ENCODE assay signal across 2 cellular contexts in genomic region chr19:1245884-1246816, GRCh38.
TF ChIP-seq lines count a peak whose summit lies in the region.

No MANE protein-coding gene starts in this region.

TF ChIP-seq in WTC11, 78 proteins besides CTCF, POLR2A, EP300 and RAD21 (continued from another document):
- no peak for TF ChIP-seq ARID4B (CRISPR knock-in tag; IDR thresholded peaks at IDR 0.05; ENCODE audit: borderline replicate concordance)
- TF ChIP-seq E2F5 (CRISPR knock-in tag; IDR thresholded peaks at IDR 0.05): no peak
- no peak for TF ChIP-seq ZNF416 (CRISPR knock-in tag; IDR thresholded peaks at IDR 0.05)
- no peak for TF ChIP-seq MXD4 (CRISPR knock-in tag; IDR thresholded peaks at IDR 0.05; ENCODE audit: borderline replicate concordance)
- TF ChIP-seq ATF6 (CRISPR knock-in tag; IDR thresholded peaks at IDR 0.05): no peak
TF ChIP-seq in WTC11: peak in this region for 1.

TF ChIP-seq in SK-N-SH, 30 proteins besides CTCF, POLR2A, EP300 and RAD21 (continued from another document):
- TF ChIP-seq REST (IDR thresholded peaks at IDR 0.05; ENCODE audit: low read depth, low read length) (no peak), YY1 (IDR thresholded peaks at IDR 0.05; ENCODE audit: low read depth) (no peak), TCF12 (IDR thresholded peaks at IDR 0.05) (no peak), TAF1 (IDR thresholded peaks at IDR 0.05; ENCODE audit: borderline replicate concordance, low read depth, low read length) (no peak), USF2 (IDR thresholded peaks at IDR 0.05; ENCODE audit: borderline replicate concordance, low read depth, low read length) (no peak), FOXJ3 (CRISPR knock-in tag; IDR thresholded peaks at IDR 0.05) (no peak), POLR2AphosphoS5 (IDR thresholded peaks at IDR 0.05; ENCODE audit: low read depth, low read length) (no peak), IRF3 (IDR thresholded peaks at IDR 0.05; ENCODE audit: low read depth, low read length) (no peak), RXRA (IDR thresholded peaks at IDR 0.05; ENCODE audit: borderline replicate concordance, low read depth) (no peak), NRF1 (IDR thresholded peaks at IDR 0.05; ENCODE audit: low read depth, low read length) (no peak), USF1 (IDR thresholded peaks at IDR 0.05; ENCODE audit: borderline replicate concordance, low read depth) (no peak)
